Comparison of ENCODE assay signal across 17 cellular contexts in the genomic region with DNA sequence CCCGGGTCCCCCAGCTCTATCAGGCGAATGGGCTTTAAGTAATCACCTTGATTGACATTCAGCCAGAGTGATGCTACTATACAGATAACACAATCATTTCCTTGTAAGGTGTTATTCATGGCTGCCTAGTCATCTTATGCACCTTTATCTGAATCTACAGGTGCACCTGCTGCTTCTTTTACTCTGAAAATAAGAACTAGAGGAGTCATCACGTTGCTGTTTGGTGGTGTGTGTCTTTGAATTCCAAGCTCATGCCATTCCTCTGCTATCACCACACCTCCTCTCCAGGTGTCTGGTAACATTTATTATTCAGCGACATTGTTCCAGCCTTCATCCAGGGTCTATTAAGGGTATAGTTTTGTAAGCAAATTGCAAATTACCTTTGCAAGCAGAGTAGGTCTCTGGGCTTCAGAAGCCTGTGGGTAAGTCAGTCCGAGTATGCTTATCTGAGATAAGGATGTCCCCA. TPM values are rescaled to one million over a fixed set of nuclear protein-coding genes. Genes with fewer than 3 reads are reported as not detected.
A peak's percentile ranks its signal among the peaks of the same experiment; 100 is the strongest.
DNase-seq lines count a peak whose midpoint lies in the region; ATAC-seq and TF ChIP-seq lines count a peak whose summit lies in the region.
"Had no signal": no experiment of that assay in that cellular context is flagged by ENCODE, and none has a peak within 500 bp of the region (broad histone marks: within the 10 kb centered on the region; RNA-seq: fewer than 3 reads in every experiment).

No MANE protein-coding gene starts in this region.

- H3K4me3 Mint-ChIP-seq in GM23338, result no peak overlapping the region
- H3K4me3 Mint-ChIP-seq in activated CD8-positive, alpha-beta T cell treated with anti-CD3 and anti-CD28 coated beads, Interleukin-2, amount 10 ng/mL, durations not matched to agents 7 days and 5 days, result no peak overlapping the region
- H3K4me3 Mint-ChIP-seq: CD4-positive, alpha-beta T cell had no signal

- H3K4me1 ChIP-seq in GM23338 (ENCODE audit: insufficient read depth) (no peaks in the 10 kb centered on the region), PC-3 (ENCODE audit: insufficient read depth, low read length) (no peaks in the 10 kb centered on the region), adrenal gland (replicated peaks in 1 of 2) (no peaks in the 10 kb centered on the region)

- H4K20me1 ChIP-seq in GM23338 (replicated peaks; ENCODE audit: insufficient read depth), result no peaks in the 10 kb centered on the region
- H4K20me1 ChIP-seq in PC-3 (ENCODE audit: low read length), result no peaks in the 10 kb centered on the region
- H4K20me1 ChIP-seq: BLaER1 treated with 17β-estradiol and CSF1 and Interleukin-3, amounts not matched to agents 10 nM and 100 nM had no signal

- ATAC-seq in GM23338 (no peak), PC-3 (no peak), HG03521 (IDR thresholded peaks at IDR 0.05; ENCODE audit: unreplicated experiment) (no peak)
- ATAC-seq in activated CD8-positive, alpha-beta T cell treated with anti-CD3 and anti-CD28 coated beads, Interleukin-2, amount 10 ng/mL, durations not matched to agents 7 days and 5 days, result no peak

- no peak overlapping the region for H3K9ac ChIP-seq in PC-3 (ENCODE audit: low read length)
- H3K9ac ChIP-seq: BLaER1 treated with 17β-estradiol and CSF1 and Interleukin-3, amounts not matched to agents 10 nM and 100 nM had no signal

- peak overlapping the region; percentile 36; the same call in 1 of the 2 replicates for H3K27ac Mint-ChIP-seq in GM23338
- H3K27ac Mint-ChIP-seq in activated CD8-positive, alpha-beta T cell treated with anti-CD3 and anti-CD28 coated beads, Interleukin-2, amount 10 ng/mL, durations not matched to agents 7 days and 5 days, result no peak overlapping the region
- H3K27ac Mint-ChIP-seq: CD4-positive, alpha-beta T cell had no signal

- peaks cover 3% of the 10 kb centered on the region; the same call in 2 of the 3 replicates for H3K9me3 Mint-ChIP-seq in GM23338
- H3K9me3 Mint-ChIP-seq in activated CD8-positive, alpha-beta T cell treated with anti-CD3 and anti-CD28 coated beads, Interleukin-2, amount 10 ng/mL, durations not matched to agents 7 days and 5 days (ENCODE audit: insufficient read depth), result no peaks in the 10 kb centered on the region
- H3K9me3 Mint-ChIP-seq: CD4-positive, alpha-beta T cell had no signal

- H3K4me1 Mint-ChIP-seq in GM23338, result peaks cover 11% of the 10 kb centered on the region
- H3K4me1 Mint-ChIP-seq in activated CD8-positive, alpha-beta T cell treated with anti-CD3 and anti-CD28 coated beads, Interleukin-2, amount 10 ng/mL, durations not matched to agents 7 days and 5 days (ENCODE audit: low read depth), result no peaks in the 10 kb centered on the region

- intact Hi-C loops in PC-3 (cut with micrococcal nuclease), result no loop called here
- intact Hi-C loops in adrenal gland (cut with DNase I), result loop anchor here in 1 of 2 donors (5.0 kb wide), 1 partner anchor 51 kb away; no protein-coding TSS in a partner anchor

- H3K4me2 ChIP-seq in GM23338 (no peak overlapping the region), PC-3 (ENCODE audit: low read length) (no peak overlapping the region)
- H3K4me2 ChIP-seq: BLaER1 treated with 17β-estradiol and CSF1 and Interleukin-3, amounts not matched to agents 10 nM and 100 nM had no signal

- H3K27me3 ChIP-seq in GM23338 (ENCODE audit: insufficient read depth) (no peaks in the 10 kb centered on the region), PC-3 (ENCODE audit: low read length) (no peaks in the 10 kb centered on the region), adrenal gland (no peaks in the 10 kb centered on the region)
- H3K27me3 ChIP-seq: BLaER1 treated with 17β-estradiol and CSF1 and Interleukin-3, amounts not matched to agents 10 nM and 100 nM had no signal

- no peak for TF ChIP-seq POLR2A in adrenal gland (IDR thresholded peaks at IDR 0.05)

- no peak for TF ChIP-seq CTCF in GM23338 (conservative IDR thresholded peaks at IDR 0.05; ENCODE audit: low read depth in 2 of 2)
- 0 out of 2 replicates have a peak, but pooled peaks have one; percentile 1 for TF ChIP-seq CTCF in PC-3 (conservative IDR thresholded peaks at IDR 0.05; ENCODE audit: low read depth, low read length)
- TF ChIP-seq CTCF in adrenal gland (IDR thresholded peaks at IDR 0.05), result no peak

- no peak for DNase-seq in GM23338 (ENCODE audit: low spot score)
- no peak for DNase-seq in PC-3
- DNase-seq in kidney tubule cell (ENCODE audit: low spot score), result peak; percentile 74
- peak; percentile 5 for DNase-seq in ureter (ENCODE audit: low spot score)
- no peak for DNase-seq in adrenal gland
- no peak for DNase-seq in activated CD8-positive, alpha-beta T cell treated with anti-CD3 and anti-CD28 coated beads, Interleukin-2, amount 10 ng/mL, durations not matched to agents 7 days and 5 days
- DNase-seq: 8988T; AML-193; Calu3; CD4-positive, alpha-beta T cell; DMS 273 treated with DMSO at 0.1 percent for 48 hours; HCEC 1CT; Kasumi-1; KBM-7 had no signal

- H2AFZ ChIP-seq in GM23338, result no peak overlapping the region
- H2AFZ ChIP-seq in PC-3 (ENCODE audit: low read length), result no peak overlapping the region

- 62 to 82% (median 71%) methylated on average over 4 to 5 of the region's 5 CpGs for WGBS in adrenal gland, 4 donors

- POLR2A ChIA-PET in PC-3 (lab: Charles Lee; ENCODE audit: unreplicated experiment), result no interaction called here
- POLR2A ChIA-PET in activated CD8-positive, alpha-beta T cell treated with anti-CD3 and anti-CD28 coated beads, Interleukin-2, amount 10 ng/mL, durations not matched to agents 7 days and 5 days (lab: Charles Lee), result no interaction called here

- CTCF ChIA-PET in PC-3 (lab: Charles Lee), result no interaction called here
- CTCF ChIA-PET in activated CD8-positive, alpha-beta T cell treated with anti-CD3 and anti-CD28 coated beads, Interleukin-2, amount 10 ng/mL, durations not matched to agents 7 days and 5 days (lab: Charles Lee), result no interaction called here

- H3K9me2 ChIP-seq in GM23338 (ENCODE audit: insufficient read depth) (no peaks in the 10 kb centered on the region), PC-3 (replicated peaks; ENCODE audit: low read length) (no peaks in the 10 kb centered on the region)

- H3K27me3 Mint-ChIP-seq in GM23338 (ENCODE audit: insufficient read depth, low read depth, poor library complexity), result peaks cover 10% of the 10 kb centered on the region
- no peaks in the 10 kb centered on the region for H3K27me3 Mint-ChIP-seq in activated CD8-positive, alpha-beta T cell treated with anti-CD3 and anti-CD28 coated beads, Interleukin-2, amount 10 ng/mL, durations not matched to agents 7 days and 5 days (ENCODE audit: low read depth)
- H3K27me3 Mint-ChIP-seq: CD4-positive, alpha-beta T cell had no signal

- no TSS peak for BruUV-seq in PC-3 (replicated peaks; lab: Mats Ljungman, UMichigan)

- H3K36me3 Mint-ChIP-seq in GM23338 (ENCODE audit: low read depth), result no peaks in the 10 kb centered on the region
- no peaks in the 10 kb centered on the region for H3K36me3 Mint-ChIP-seq in activated CD8-positive, alpha-beta T cell treated with anti-CD3 and anti-CD28 coated beads, Interleukin-2, amount 10 ng/mL, durations not matched to agents 7 days and 5 days (ENCODE audit: low read depth)

- H3K27ac ChIP-seq in GM23338 (ENCODE audit: low read depth), result no peak overlapping the region
- H3K27ac ChIP-seq in PC-3 (ENCODE audit: low read length), result no peak overlapping the region
- no peak overlapping the region for H3K27ac ChIP-seq in adrenal gland
- H3K27ac ChIP-seq: BLaER1 treated with 17β-estradiol and CSF1 and Interleukin-3, amounts not matched to agents 10 nM and 100 nM; HL-60 had no signal

- H3F3A ChIP-seq in GM23338 (replicated peaks; ENCODE audit: low read depth), result no peaks in the 10 kb centered on the region
- H3F3A ChIP-seq in PC-3 (ENCODE audit: low read length, unreplicated experiment), result no peaks in the 10 kb centered on the region

- H3K36me3 ChIP-seq in GM23338 (ENCODE audit: insufficient read depth) (no peaks in the 10 kb centered on the region), PC-3 (ENCODE audit: low read depth, low read length) (no peaks in the 10 kb centered on the region), adrenal gland (replicated peaks in 1 of 2) (no peaks in the 10 kb centered on the region)
- H3K36me3 ChIP-seq: BLaER1 treated with 17β-estradiol and CSF1 and Interleukin-3, amounts not matched to agents 10 nM and 100 nM had no signal

- no peaks in the 10 kb centered on the region for H3K79me2 ChIP-seq in GM23338 (replicated peaks; ENCODE audit: insufficient read depth)
- no peaks in the 10 kb centered on the region for H3K79me2 ChIP-seq in PC-3 (ENCODE audit: low read length)

- no peak overlapping the region for H3K4me3 ChIP-seq in GM23338
- H3K4me3 ChIP-seq in PC-3 (ENCODE audit: low read length), result no peak overlapping the region
- no peak overlapping the region for H3K4me3 ChIP-seq in adrenal gland
- H3K4me3 ChIP-seq: BLaER1 treated with 17β-estradiol and CSF1 and Interleukin-3, amounts not matched to agents 10 nM and 100 nM had no signal

- H3K9me3 ChIP-seq in PC-3 (ENCODE audit: low read length) (no peaks in the 10 kb centered on the region), adrenal gland (replicated peaks in 1 of 3) (no peaks in the 10 kb centered on the region)
- H3K9me3 ChIP-seq: BLaER1 treated with 17β-estradiol and CSF1 and Interleukin-3, amounts not matched to agents 10 nM and 100 nM had no signal

RNA-seq across cellular contexts. Expression of gene NOS2, which starts 51.9 kb away (rescaled TPM):
- 1.8 and 2.7 TPM in 2 replicates for total RNA-seq in GM23338 (2014; rRNA removed; shearing (Covaris generic))
- polyA plus RNA-seq in GM23338 (2016; fragmentation: Nextera tagmentation; extraction: Ambion mirVana) (0.44 and 0.57 TPM in 2 replicates), adrenal gland (1 to 10 TPM in 1 of 3 donors, under 1 TPM in 2; 0.48 to 1.0 (median 0.54) TPM)
- total RNA-seq in PC-3 (2014; rRNA removed) (not detected in 2 replicates), ureter (0.23 TPM), adrenal gland (1 to 10 TPM in 3 of 8 donors, under 1 TPM in 5; 0.17 to 3.3 (median 0.78) TPM)
- not detected for total RNA-seq in activated CD8-positive, alpha-beta T cell treated with anti-CD3 and anti-CD28 coated beads, Interleukin-2, amount 10 ng/mL, durations not matched to agents 7 days and 5 days
- total RNA-seq: Calu3 had no signal

Comparison
In these comparisons a context has a peak if more than half of its experiments do, and no peak if none do; other contexts are left out.
1. DNase-seq: peak in kidney tubule cell (single experiment) and ureter (single experiment); none in GM23338 (single experiment), PC-3 (single experiment), adrenal gland (0 of 7) and activated CD8-positive, alpha-beta T cell treated with anti-CD3 and anti-CD28 coated beads, Interleukin-2, amount 10 ng/mL, durations not matched to agents 7 days and 5 days (single experiment).